8 cellular contexts compared by ENCODE assay signal in the genomic region with DNA sequence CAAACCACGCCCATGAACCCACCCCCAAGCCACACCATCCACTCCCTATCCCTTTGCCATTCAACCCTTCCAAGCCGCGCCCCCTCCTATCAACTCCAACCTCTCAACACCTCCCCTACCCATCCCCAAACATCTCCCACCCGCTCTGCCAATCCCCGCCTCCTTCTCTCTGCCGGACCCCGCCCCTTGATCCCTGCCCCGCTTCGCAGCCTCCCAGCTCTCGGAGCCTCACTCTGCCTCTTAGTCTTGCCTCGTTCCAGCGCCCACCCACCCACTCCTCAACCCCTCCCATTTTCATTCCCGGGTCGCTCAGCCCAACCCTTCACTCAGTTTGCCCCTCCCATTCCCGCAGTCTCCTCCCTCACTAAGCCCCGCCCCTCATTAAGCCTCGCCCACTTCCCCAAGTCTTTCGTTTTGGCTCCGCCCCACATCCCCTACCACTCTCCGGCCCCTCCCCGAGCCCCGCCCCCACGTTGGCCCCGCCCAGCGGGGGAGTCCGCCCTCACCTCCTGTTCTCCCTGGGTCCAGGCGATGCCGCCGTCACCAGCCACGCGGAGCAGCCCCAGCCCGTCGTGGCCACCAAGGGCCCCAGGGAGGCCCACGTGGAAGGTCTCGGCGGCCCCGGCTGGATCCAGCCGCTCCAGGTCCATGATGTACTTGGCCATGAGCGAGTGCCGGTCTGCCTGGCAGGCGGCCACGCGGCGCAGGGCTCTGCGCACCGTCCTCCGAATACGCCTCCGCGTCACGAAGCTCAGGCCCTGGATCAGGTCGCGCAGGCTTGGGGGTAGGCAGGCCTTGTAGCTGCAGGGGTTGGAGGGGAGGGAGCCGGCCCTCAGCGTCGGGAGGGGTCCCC. TPM values are rescaled to one million over a fixed set of nuclear protein-coding genes. Genes with fewer than 3 reads are reported as not detected.
DNase-seq lines count a peak whose midpoint lies in the region; ATAC-seq, FAIRE-seq and TF ChIP-seq lines count a peak whose summit lies in the region.

No MANE protein-coding gene starts in this region.

- no peak overlapping the region for H3K4me2 ChIP-seq in HepG2 (ENCODE audit: low read depth, low read length)

- POLR2A ChIA-PET in HepG2 (lab: Yijun Ruan, JAX): interaction anchor here (1.4 kb wide), 1 partner anchor 17 kb away, joined by 3 read pairs; a partner anchor contains a TSS

- H4K20me1 ChIP-seq in HepG2 (ENCODE audit: insufficient read depth, low read length): no peaks in the 10 kb centered on the region

- no peak overlapping the region for H2AFZ ChIP-seq in HepG2 (ENCODE audit: low read length)

- H3K27me3 ChIP-seq in HepG2 (ENCODE audit: control insufficient read depth in 1 of 2, insufficient read depth in 2 of 2, low read length in 2 of 2): no peaks in the 10 kb centered on the region; a peak in 1 of 5 replicates

- 82% methylated on average over 34 of the region's 56 CpGs for WGBS in HepG2 (ENCODE audit: low lambda C conversion rate)

- FAIRE-seq in HepG2 (lab: Jason Lieb, UNC): no peak

- peaks cover 4 to 6% of the 10 kb centered on the region in 2 experiments; a peak in 2 of 5 replicates for H3K36me3 ChIP-seq in HepG2 (replicated peaks in 1 of 2; ENCODE audit: control insufficient read depth in 1 of 2, insufficient read depth in 2 of 2, low read length in 2 of 2)

- no peaks in the 10 kb centered on the region for H3K79me2 ChIP-seq in HepG2 (ENCODE audit: insufficient read depth, low read length)

- no peak for TF ChIP-seq RAD21 in HepG2 (CRISPR knock-in tag; IDR thresholded peaks at IDR 0.05)

- H3K27ac ChIP-seq in HepG2 (ENCODE audit: extremely low read length, insufficient read depth, low read length): no peak overlapping the region

- no TSS peak for BruUV-seq in HepG2 (replicated peaks; lab: Mats Ljungman, UMichigan)

- no peak for TF ChIP-seq POLR2A in HepG2 (IDR thresholded peaks at IDR 0.05; ENCODE audit: insufficient read depth in 1 of 2, low read depth in 2 of 2, low read length in 2 of 2)

- no peak for TF ChIP-seq EP300 in HepG2 (IDR thresholded peaks at IDR 0.05; ENCODE audit: low read depth in 2 of 2, low read length in 2 of 2)
- no peak for TF ChIP-seq EP300 in HepG2 (CRISPR knock-in tag; IDR thresholded peaks at IDR 0.05; ENCODE audit: borderline replicate concordance)

- no peak overlapping the region for H3K4me3 ChIP-seq in HepG2 (replicated peaks in 1 of 3; ENCODE audit: insufficient read depth in 1 of 3, low read depth in 2 of 3, low read length in 3 of 3)

- no peak for TF ChIP-seq CTCF in HepG2 (CRISPR knock-in tag; IDR thresholded peaks at IDR 0.05)

- CTCF ChIA-PET in HepG2 (lab: Yijun Ruan, JAX; ENCODE audit: low intra/inter-chr PET ratio, low total read pairs): no interaction called here

- no peak; the same call in 1 of the 3 replicates for ATAC-seq in HepG2
- ATAC-seq in HG03196 (IDR thresholded peaks at IDR 0.05; ENCODE audit: unreplicated experiment): no peak

- H3K9ac ChIP-seq in HepG2 (ENCODE audit: insufficient read depth, low read depth, low read length): no peak overlapping the region

- H3K4me1 ChIP-seq in HepG2 (ENCODE audit: insufficient read depth, low read length): peaks cover 7% of the 10 kb centered on the region; the same call in 1 of the 2 replicates

- intact Hi-C loops in HepG2 (cut with micrococcal nuclease; ENCODE audit: unreplicated experiment): no loop called here

- DNase-seq in CMK (ENCODE audit: low read depth): peak; percentile 65
- DNase-seq in NCI-H1105 (lab: John Stamatoyannopoulos, UW): peak; percentile 96
- DNase-seq in activated CD4-positive, alpha-beta T cell treated with anti-CD3 and anti-CD28 coated beads for 1 hour: peak; percentile 44
- peak; percentile 25 to 61 for DNase-seq in dermis microvascular lymphatic vessel endothelial cell (ENCODE audit: low read depth in 2 of 2)
- no peak for DNase-seq in HepG2 (ENCODE audit: low spot score)
- peak; percentile 68 for DNase-seq in stimulated activated CD4-positive, alpha-beta T cell treated with anti-CD3 and anti-CD28 coated beads, Interleukin-4, amount 100 ng/mL, for 1 hour
- no peak for DNase-seq in COR-L47 (lab: John Stamatoyannopoulos, UW)

- H3K9me3 ChIP-seq in HepG2 (ENCODE audit: low read length): no peaks in the 10 kb centered on the region

- in situ Hi-C loops in HepG2 (cut with HindIII; ENCODE audit: extremely low pct_ligation_motif_present, low pct_unique_long_range_greater_than_20kb): no loop called here

RNA-seq across cellular contexts. Expression of a gene that starts 5.7 kb away (rescaled TPM):
- total RNA-seq in dermis microvascular lymphatic vessel endothelial cell (1.7 and 2.4 TPM in 2 replicates), HepG2 (2016; rRNA removed; fragmentation: Illumina TruSeq; extraction: Trizol) (2.8 and 3.4 TPM in 2 replicates)
- total RNA-seq in HepG2 (2016; cell fraction: cytosol; rRNA removed; fragmentation: Illumina TruSeq; extraction: Trizol; ENCODE audit: low read depth): 1.2 and 1.3 TPM in 2 replicates
- total RNA-seq in HepG2 (2016; cell fraction: insoluble cytoplasmic fraction; rRNA removed; fragmentation: Illumina TruSeq; extraction: Trizol): 2.5 and 3.4 TPM in 2 replicates
- total RNA-seq in HepG2 (2016; cell fraction: membrane; rRNA removed; fragmentation: Illumina TruSeq; extraction: Trizol): 0.72 and 1.3 TPM in 2 replicates
- total RNA-seq in HepG2 (2016; cell fraction: nucleus; rRNA removed; fragmentation: Illumina TruSeq; extraction: Trizol): 4.4 and 4.8 TPM in 2 replicates
- 18.6 and 30.1 TPM in 2 replicates for polyA plus RNA-seq in HepG2 (2011; rRNA removed)
- 8.8 and 10.2 TPM in 2 replicates for polyA plus RNA-seq in HepG2 (2011; cell fraction: cytosol; rRNA removed)
- 106 and 107 TPM in 2 replicates for polyA plus RNA-seq in HepG2 (2011; cell fraction: nucleus; rRNA removed)
- polyA plus RNA-seq in HepG2 (2012): 6.1 and 10.2 TPM in 2 replicates
- 0.15 and 0.17 TPM in 2 replicates for polyA plus RNA-seq in HepG2 (2016; cell fraction: cytosol; fragmentation: Illumina TruSeq; extraction: Trizol; ENCODE audit: low read depth)
- polyA plus RNA-seq in HepG2 (2016; cell fraction: insoluble cytoplasmic fraction; fragmentation: Illumina TruSeq; extraction: Trizol; ENCODE audit: low read depth): 1.3 and 1.7 TPM in 2 replicates
- polyA plus RNA-seq in HepG2 (2016; cell fraction: membrane; fragmentation: Illumina TruSeq; extraction: Trizol; ENCODE audit: low read depth): 0.35 and 0.45 TPM in 2 replicates
- 10.2 and 12.3 TPM in 2 replicates for polyA plus RNA-seq in HepG2 (2016; cell fraction: nucleus; fragmentation: Illumina TruSeq; extraction: Trizol; ENCODE audit: insufficient read depth, low read depth)
- polyA minus RNA-seq in HepG2 (2011; rRNA and poly(A)+ RNA removed; ENCODE audit: low replicate concordance): 1.7 and 37.2 TPM in 2 replicates
- 13.1 and 19.0 TPM in 2 replicates for polyA minus RNA-seq in HepG2 (2011; cell fraction: cytosol; rRNA and poly(A)+ RNA removed)
- 23.9 and 29.3 TPM in 2 replicates for polyA minus RNA-seq in HepG2 (2011; cell fraction: nucleus; rRNA and poly(A)+ RNA removed)

RNA-seq across cellular contexts. Expression of a gene that starts 17.7 kb away (rescaled TPM):
- 1,265 and 1,315 TPM in 2 replicates for total RNA-seq in dermis microvascular lymphatic vessel endothelial cell
- 1,471 and 1,490 TPM in 2 replicates for total RNA-seq in HepG2 (2016; rRNA removed; fragmentation: Illumina TruSeq; extraction: Trizol)
- total RNA-seq in HepG2 (2016; cell fraction: cytosol; rRNA removed; fragmentation: Illumina TruSeq; extraction: Trizol; ENCODE audit: low read depth): 3,356 and 3,471 TPM in 2 replicates
- total RNA-seq in HepG2 (2016; cell fraction: insoluble cytoplasmic fraction; rRNA removed; fragmentation: Illumina TruSeq; extraction: Trizol): 1,484 and 1,563 TPM in 2 replicates
- 4,403 and 4,828 TPM in 2 replicates for total RNA-seq in HepG2 (2016; cell fraction: membrane; rRNA removed; fragmentation: Illumina TruSeq; extraction: Trizol)
- total RNA-seq in HepG2 (2016; cell fraction: nucleus; rRNA removed; fragmentation: Illumina TruSeq; extraction: Trizol): 550 and 622 TPM in 2 replicates
- 2,004 and 2,232 TPM in 2 replicates for polyA plus RNA-seq in HepG2 (2011; rRNA removed)
- polyA plus RNA-seq in HepG2 (2011; cell fraction: cytosol; rRNA removed): 2,519 and 3,516 TPM in 2 replicates
- 865 and 944 TPM in 2 replicates for polyA plus RNA-seq in HepG2 (2011; cell fraction: nucleus; rRNA removed)
- 2,311 and 3,663 TPM in 2 replicates for polyA plus RNA-seq in HepG2 (2012)
- 5,329 and 5,962 TPM in 2 replicates for polyA plus RNA-seq in HepG2 (2016; cell fraction: cytosol; fragmentation: Illumina TruSeq; extraction: Trizol; ENCODE audit: low read depth)
- polyA plus RNA-seq in HepG2 (2016; cell fraction: insoluble cytoplasmic fraction; fragmentation: Illumina TruSeq; extraction: Trizol; ENCODE audit: low read depth): 2,198 and 2,250 TPM in 2 replicates
- 6,513 and 6,759 TPM in 2 replicates for polyA plus RNA-seq in HepG2 (2016; cell fraction: membrane; fragmentation: Illumina TruSeq; extraction: Trizol; ENCODE audit: low read depth)
- 1,298 and 1,347 TPM in 2 replicates for polyA plus RNA-seq in HepG2 (2016; cell fraction: nucleus; fragmentation: Illumina TruSeq; extraction: Trizol; ENCODE audit: insufficient read depth, low read depth)
- polyA minus RNA-seq in HepG2 (2011; rRNA and poly(A)+ RNA removed; ENCODE audit: low replicate concordance): 547 and 652 TPM in 2 replicates
- polyA minus RNA-seq in HepG2 (2011; cell fraction: cytosol; rRNA and poly(A)+ RNA removed): 819 and 843 TPM in 2 replicates
- polyA minus RNA-seq in HepG2 (2011; cell fraction: nucleus; rRNA and poly(A)+ RNA removed): 236 and 251 TPM in 2 replicates

RNA-seq across cellular contexts. Expression of a gene that starts 20.7 kb away (rescaled TPM):
- total RNA-seq in dermis microvascular lymphatic vessel endothelial cell (not detected in 2 replicates), HepG2 (2016; rRNA removed; fragmentation: Illumina TruSeq; extraction: Trizol) (not detected in 2 replicates)
- not detected in 2 replicates for total RNA-seq in HepG2 (2016; cell fraction: cytosol; rRNA removed; fragmentation: Illumina TruSeq; extraction: Trizol; ENCODE audit: low read depth)
- total RNA-seq in HepG2 (2016; cell fraction: insoluble cytoplasmic fraction; rRNA removed; fragmentation: Illumina TruSeq; extraction: Trizol): not detected in 2 replicates
- total RNA-seq in HepG2 (2016; cell fraction: membrane; rRNA removed; fragmentation: Illumina TruSeq; extraction: Trizol): not detected in 2 replicates
- not detected in 2 replicates for total RNA-seq in HepG2 (2016; cell fraction: nucleus; rRNA removed; fragmentation: Illumina TruSeq; extraction: Trizol)
- polyA plus RNA-seq in HepG2 (2011; rRNA removed): 0.30 and 0.44 TPM in 2 replicates
- 0.21 TPM in 1 of 2 replicates, not detected in the other for polyA plus RNA-seq in HepG2 (2011; cell fraction: cytosol; rRNA removed)
- 1.2 and 1.5 TPM in 2 replicates for polyA plus RNA-seq in HepG2 (2011; cell fraction: nucleus; rRNA removed)
- 0.23 and 0.35 TPM in 2 replicates for polyA plus RNA-seq in HepG2 (2012)
- not detected in 2 replicates for polyA plus RNA-seq in HepG2 (2016; cell fraction: cytosol; fragmentation: Illumina TruSeq; extraction: Trizol; ENCODE audit: low read depth)
- polyA plus RNA-seq in HepG2 (2016; cell fraction: insoluble cytoplasmic fraction; fragmentation: Illumina TruSeq; extraction: Trizol; ENCODE audit: low read depth): not detected in 2 replicates
- not detected in 2 replicates for polyA plus RNA-seq in HepG2 (2016; cell fraction: membrane; fragmentation: Illumina TruSeq; extraction: Trizol; ENCODE audit: low read depth)
- polyA plus RNA-seq in HepG2 (2016; cell fraction: nucleus; fragmentation: Illumina TruSeq; extraction: Trizol; ENCODE audit: insufficient read depth, low read depth): not detected in 2 replicates
- 0.88 TPM in 1 of 2 replicates, not detected in the other for polyA minus RNA-seq in HepG2 (2011; rRNA and poly(A)+ RNA removed; ENCODE audit: low replicate concordance)
- polyA minus RNA-seq in HepG2 (2011; cell fraction: cytosol; rRNA and poly(A)+ RNA removed): not detected in 2 replicates
- not detected in 2 replicates for polyA minus RNA-seq in HepG2 (2011; cell fraction: nucleus; rRNA and poly(A)+ RNA removed)

RNA-seq across cellular contexts. Expression of a gene that starts 29.7 kb away (rescaled TPM):
- total RNA-seq in dermis microvascular lymphatic vessel endothelial cell (not detected in 2 replicates), HepG2 (2016; rRNA removed; fragmentation: Illumina TruSeq; extraction: Trizol) (not detected in 2 replicates)
- not detected in 2 replicates for total RNA-seq in HepG2 (2016; cell fraction: cytosol; rRNA removed; fragmentation: Illumina TruSeq; extraction: Trizol; ENCODE audit: low read depth)
- total RNA-seq in HepG2 (2016; cell fraction: insoluble cytoplasmic fraction; rRNA removed; fragmentation: Illumina TruSeq; extraction: Trizol): not detected in 2 replicates
- total RNA-seq in HepG2 (2016; cell fraction: membrane; rRNA removed; fragmentation: Illumina TruSeq; extraction: Trizol): not detected in 2 replicates
- not detected in 2 replicates for total RNA-seq in HepG2 (2016; cell fraction: nucleus; rRNA removed; fragmentation: Illumina TruSeq; extraction: Trizol)
- polyA plus RNA-seq in HepG2 (2011; rRNA removed): not detected in 2 replicates
- polyA plus RNA-seq in HepG2 (2011; cell fraction: cytosol; rRNA removed): not detected in 2 replicates
- not detected in 2 replicates for polyA plus RNA-seq in HepG2 (2011; cell fraction: nucleus; rRNA removed)
- not detected in 2 replicates for polyA plus RNA-seq in HepG2 (2012)
- not detected in 2 replicates for polyA plus RNA-seq in HepG2 (2016; cell fraction: cytosol; fragmentation: Illumina TruSeq; extraction: Trizol; ENCODE audit: low read depth)
- polyA plus RNA-seq in HepG2 (2016; cell fraction: insoluble cytoplasmic fraction; fragmentation: Illumina TruSeq; extraction: Trizol; ENCODE audit: low read depth): not detected in 2 replicates
- not detected in 2 replicates for polyA plus RNA-seq in HepG2 (2016; cell fraction: membrane; fragmentation: Illumina TruSeq; extraction: Trizol; ENCODE audit: low read depth)
- polyA plus RNA-seq in HepG2 (2016; cell fraction: nucleus; fragmentation: Illumina TruSeq; extraction: Trizol; ENCODE audit: insufficient read depth, low read depth): not detected in 2 replicates
- polyA minus RNA-seq in HepG2 (2011; rRNA and poly(A)+ RNA removed; ENCODE audit: low replicate concordance): 0.06 and 0.09 TPM in 2 replicates
- polyA minus RNA-seq in HepG2 (2011; cell fraction: cytosol; rRNA and poly(A)+ RNA removed): not detected in 2 replicates
- polyA minus RNA-seq in HepG2 (2011; cell fraction: nucleus; rRNA and poly(A)+ RNA removed): not detected in 2 replicates

RNA-seq across cellular contexts. Expression of a gene that starts 47.1 kb away (rescaled TPM):
- total RNA-seq in dermis microvascular lymphatic vessel endothelial cell (under 0.01 TPM in 2 replicates), HepG2 (2016; rRNA removed; fragmentation: Illumina TruSeq; extraction: Trizol) (0.48 and 0.86 TPM in 2 replicates)
- total RNA-seq in HepG2 (2016; cell fraction: cytosol; rRNA removed; fragmentation: Illumina TruSeq; extraction: Trizol; ENCODE audit: low read depth): 0.18 and 0.40 TPM in 2 replicates
- 0.36 and 1.2 TPM in 2 replicates for total RNA-seq in HepG2 (2016; cell fraction: insoluble cytoplasmic fraction; rRNA removed; fragmentation: Illumina TruSeq; extraction: Trizol)
- total RNA-seq in HepG2 (2016; cell fraction: membrane; rRNA removed; fragmentation: Illumina TruSeq; extraction: Trizol): 0.38 and 0.43 TPM in 2 replicates
- total RNA-seq in HepG2 (2016; cell fraction: nucleus; rRNA removed; fragmentation: Illumina TruSeq; extraction: Trizol): 1.0 and 1.3 TPM in 2 replicates
- polyA plus RNA-seq in HepG2 (2011; rRNA removed): 4.0 and 8.6 TPM in 2 replicates
- 4.2 and 6.3 TPM in 2 replicates for polyA plus RNA-seq in HepG2 (2011; cell fraction: cytosol; rRNA removed)
- 3.5 and 4.5 TPM in 2 replicates for polyA plus RNA-seq in HepG2 (2011; cell fraction: nucleus; rRNA removed)
- 9.1 and 10.5 TPM in 2 replicates for polyA plus RNA-seq in HepG2 (2012)
- 0.10 and 0.18 TPM in 2 replicates for polyA plus RNA-seq in HepG2 (2016; cell fraction: cytosol; fragmentation: Illumina TruSeq; extraction: Trizol; ENCODE audit: low read depth)
- 0.61 and 0.62 TPM in 2 replicates for polyA plus RNA-seq in HepG2 (2016; cell fraction: insoluble cytoplasmic fraction; fragmentation: Illumina TruSeq; extraction: Trizol; ENCODE audit: low read depth)
- 0.29 and 0.35 TPM in 2 replicates for polyA plus RNA-seq in HepG2 (2016; cell fraction: membrane; fragmentation: Illumina TruSeq; extraction: Trizol; ENCODE audit: low read depth)
- polyA plus RNA-seq in HepG2 (2016; cell fraction: nucleus; fragmentation: Illumina TruSeq; extraction: Trizol; ENCODE audit: insufficient read depth, low read depth): 1.8 and 2.3 TPM in 2 replicates
- polyA minus RNA-seq in HepG2 (2011; rRNA and poly(A)+ RNA removed; ENCODE audit: low replicate concordance): 2.7 and 11.1 TPM in 2 replicates
- polyA minus RNA-seq in HepG2 (2011; cell fraction: cytosol; rRNA and poly(A)+ RNA removed): 3.0 and 4.7 TPM in 2 replicates
- polyA minus RNA-seq in HepG2 (2011; cell fraction: nucleus; rRNA and poly(A)+ RNA removed): 1.8 and 3.1 TPM in 2 replicates

Comparison
In these comparisons a context has a peak if more than half of its experiments do, and no peak if none do; other contexts are left out.
1. DNase-seq: peak in CMK (single experiment), NCI-H1105 (single experiment), activated CD4-positive, alpha-beta T cell treated with anti-CD3 and anti-CD28 coated beads for 1 hour (single experiment), dermis microvascular lymphatic vessel endothelial cell (2 of 2) and stimulated activated CD4-positive, alpha-beta T cell treated with anti-CD3 and anti-CD28 coated beads, Interleukin-4, amount 100 ng/mL, for 1 hour (single experiment); none in HepG2 (single experiment) and COR-L47 (single experiment).